9 cellular contexts compared by ENCODE assay signal in the genomic region with DNA sequence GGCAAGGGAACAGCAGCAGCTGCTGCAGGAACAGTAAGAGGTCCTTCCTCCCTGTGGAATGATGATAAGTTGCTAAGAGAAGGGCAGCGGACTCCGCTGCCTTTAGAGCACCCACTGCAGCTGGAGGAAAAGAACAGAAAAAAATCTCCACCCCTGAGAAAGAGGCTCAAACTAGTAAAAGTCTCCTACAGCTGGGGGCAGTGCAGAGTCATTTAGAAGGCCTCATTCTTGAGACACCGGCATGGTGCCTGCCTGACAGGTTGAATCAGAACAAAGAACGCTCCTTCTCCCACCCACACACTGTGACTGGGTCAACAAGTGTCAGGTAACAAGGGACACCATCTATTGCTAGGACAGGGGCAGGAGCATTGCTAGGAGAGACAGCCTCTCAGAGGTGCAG.
A peak's percentile ranks its signal among the peaks of the same experiment; 100 is the strongest.
DNase-seq lines count a peak whose midpoint lies in the region; ATAC-seq and TF ChIP-seq lines count a peak whose summit lies in the region.
"Had no signal": no experiment of that assay in that cellular context is flagged by ENCODE, and none has a peak within 500 bp of the region (broad histone marks: within the 10 kb centered on the region; RNA-seq: fewer than 3 reads in every experiment).

No MANE protein-coding gene starts in this region.

- no peak overlapping the region for H2AFZ ChIP-seq in mesenchymal stem cell (ENCODE audit: low read depth, low read length)

- H3K4me1 ChIP-seq in gastrocnemius medialis (no peaks in the 10 kb centered on the region), mesenchymal stem cell (ENCODE audit: control insufficient read depth, insufficient read depth, low read depth, low read length) (no peaks in the 10 kb centered on the region)

- no peak overlapping the region for H2BK5ac ChIP-seq in mesenchymal stem cell (ENCODE audit: low read depth, low read length, poor library complexity, severe bottlenecking)

- ATAC-seq in gastrocnemius medialis: no peak
- ATAC-seq: CD8-positive, alpha-beta T cell had no signal

- in situ Hi-C loops in gastrocnemius medialis (cut with MboI; ENCODE audit: low sequenced_read_pairs in 4 of 4): no loop called here

- no peaks in the 10 kb centered on the region for H3K79me1 ChIP-seq in mesenchymal stem cell (replicated peaks; ENCODE audit: low read length, poor library complexity, severe bottlenecking)

- H3K27me3 ChIP-seq in gastrocnemius medialis (peaks cover 0 to 5% (median 0%) of the 10 kb centered on the region in 3 donors), dorsolateral prefrontal cortex (no peaks in the 10 kb centered on the region), mesenchymal stem cell (ENCODE audit: control insufficient read depth in 1 of 2, insufficient read depth in 1 of 2, low read length in 2 of 2) (no peaks in the 10 kb centered on the region)

- no peak overlapping the region for H2AK5ac ChIP-seq in mesenchymal stem cell (ENCODE audit: low read length, severe bottlenecking)

- no peak overlapping the region for H3K14ac ChIP-seq in mesenchymal stem cell (ENCODE audit: low read length in 2 of 2)

- TF ChIP-seq POLR2A in gastrocnemius medialis (IDR thresholded peaks at IDR 0.05): no peak

- H3K18ac ChIP-seq in mesenchymal stem cell (ENCODE audit: low read depth in 1 of 2, low read length in 2 of 2): no peak overlapping the region

- TF ChIP-seq CTCF in cardiac fibroblast (IDR thresholded peaks at IDR 0.05; ENCODE audit: low read depth, low read length) (peak; percentile 43), retinal pigment epithelial cell (conservative IDR thresholded peaks at IDR 0.05; ENCODE audit: low read depth, low read length) (peak; percentile 52), gastrocnemius medialis (IDR thresholded peaks at IDR 0.05 in 4 of 5, conservative IDR thresholded peaks at IDR 0.05 in 1 of 5) (no peak), dorsolateral prefrontal cortex (IDR thresholded peaks at IDR 0.05 in 54 of 56, conservative IDR thresholded peaks at IDR 0.05 in 2 of 56; ENCODE audit: low read depth in 1 of 56, partially characterized antibody in 56 of 56) (peak in 13 of 56 donors; percentile 6 to 32 (median 20))

- no peak overlapping the region for H3K9ac ChIP-seq in mesenchymal stem cell (ENCODE audit: low read length)

- 6% methylated on average over 3 of the region's 4 CpGs for WGBS in mesenchymal stem cell

- intact Hi-C loops in gastrocnemius medialis (cut with DNase I; ENCODE audit: low total_unique reads) (no loop called here), dorsolateral prefrontal cortex (cut with DNase I) (no loop called here)

- H2BK15ac ChIP-seq in mesenchymal stem cell (ENCODE audit: low read depth, poor library complexity, severe bottlenecking): no peak overlapping the region

- H3K23ac ChIP-seq in mesenchymal stem cell (ENCODE audit: low read length in 2 of 2): no peak overlapping the region

- H2BK12ac ChIP-seq in mesenchymal stem cell (ENCODE audit: low read length in 2 of 2): no peak overlapping the region

- H2BK120ac ChIP-seq in mesenchymal stem cell (ENCODE audit: low read depth, low read length): no peak overlapping the region

- H3K4ac ChIP-seq in mesenchymal stem cell (ENCODE audit: low read depth in 1 of 2, low read length in 2 of 2): no peak overlapping the region

- H4K8ac ChIP-seq in mesenchymal stem cell (ENCODE audit: low read length): no peak overlapping the region

- H3K4me3 ChIP-seq in cardiac fibroblast (replicated peaks in 1 of 2; ENCODE audit: low read depth in 2 of 2, low read length in 2 of 2) (no peak overlapping the region), retinal pigment epithelial cell (ENCODE audit: low read length) (no peak overlapping the region), gastrocnemius medialis (no peak overlapping the region), dorsolateral prefrontal cortex (no peak overlapping the region), mesenchymal stem cell (ENCODE audit: insufficient read depth in 1 of 2, low read depth in 1 of 2, low read length in 2 of 2) (no peak overlapping the region)

- H3K9me3 ChIP-seq in gastrocnemius medialis (no peaks in the 10 kb centered on the region), mesenchymal stem cell (ENCODE audit: control insufficient read depth, low read length) (no peaks in the 10 kb centered on the region)

- DNase-seq in NOMO-1 (lab: John Stamatoyannopoulos, UW; ENCODE audit: unreplicated experiment in 2 of 2) (peak; percentile 22 to 28), NOMO-1 treated with dmso at 0.1 percent for 144 hours (lab: John Stamatoyannopoulos, UW; ENCODE audit: unreplicated experiment) (no peak), NAMALWA (ENCODE audit: low spot score) (peak; percentile 31), cardiac fibroblast (ENCODE audit: low read depth in 2 of 2) (peak; percentile 12 to 60), retinal pigment epithelial cell (ENCODE audit: low read depth) (no peak), gastrocnemius medialis (no peak), dorsolateral prefrontal cortex (no peak), mesenchymal stem cell (no peak)

- H3K36me3 ChIP-seq in gastrocnemius medialis (no peaks in the 10 kb centered on the region), mesenchymal stem cell (ENCODE audit: control insufficient read depth in 1 of 2, insufficient read depth in 2 of 2, low read depth in 1 of 2, low read length in 2 of 2) (no peaks in the 10 kb centered on the region)

- no peak overlapping the region for H4K91ac ChIP-seq in mesenchymal stem cell (ENCODE audit: low read length)

- no peak overlapping the region for H3K4me2 ChIP-seq in mesenchymal stem cell (ENCODE audit: low read length, poor library complexity, severe bottlenecking)

- no peak overlapping the region for H3K27ac ChIP-seq in gastrocnemius medialis
- no peak overlapping the region for H3K27ac ChIP-seq in dorsolateral prefrontal cortex
- no peak overlapping the region for H3K27ac ChIP-seq in mesenchymal stem cell (ENCODE audit: low read length, poor library complexity, severe bottlenecking)

Comparison
In these comparisons a context has a peak if more than half of its experiments do, and no peak if none do; other contexts are left out.
1. DNase-seq: peak in NOMO-1 (2 of 2), NAMALWA (single experiment) and cardiac fibroblast (2 of 2); none in NOMO-1 treated with dmso at 0.1 percent for 144 hours (single experiment), retinal pigment epithelial cell (single experiment), gastrocnemius medialis (0 of 2), dorsolateral prefrontal cortex (0 of 10) and mesenchymal stem cell (single experiment).
2. CTCF ChIP-seq: peak in cardiac fibroblast (single experiment) and retinal pigment epithelial cell (single experiment); none in gastrocnemius medialis (0 of 5).